20 cellular contexts compared by ENCODE assay signal in genomic region chr4:60384475-60384874, GRCh38.
A peak's percentile ranks its signal among the peaks of the same experiment; 100 is the strongest.
DNase-seq lines count a peak whose midpoint lies in the region; ATAC-seq and TF ChIP-seq lines count a peak whose summit lies in the region.
"Had no signal": no experiment of that assay in that cellular context is flagged by ENCODE, and none has a peak within 500 bp of the region (broad histone marks: within the 10 kb centered on the region; RNA-seq: fewer than 3 reads in every experiment).

No MANE protein-coding gene starts in this region.

- H3K9me3 Mint-ChIP-seq in activated naive CD4-positive, alpha-beta T cell treated with anti-CD3 and anti-CD28 coated beads, Interleukin-2, amount 10 ng/mL, durations not matched to agents 7 days and 5 days = peaks cover 12% of the 10 kb centered on the region

- H3K27me3 ChIP-seq in Karpas-422 (ENCODE audit: low read length) = no peaks in the 10 kb centered on the region
- H3K27me3 ChIP-seq: BLaER1 had no signal

- DNase-seq in Karpas-422 (peak; percentile 59), putamen (ENCODE audit: low spot score) (peak; percentile 42), dedifferentiated amniotic fluid mesenchymal stem cell (ENCODE audit: extremely low spot score) (no peak)
- no peak for DNase-seq in activated naive CD4-positive, alpha-beta T cell treated with anti-CD3 and anti-CD28 coated beads, Interleukin-2, amount 10 ng/mL, durations not matched to agents 7 days and 5 days
- DNase-seq: Caco-2; CD4-positive, CD25-positive, alpha-beta regulatory T cell; CD8-positive, alpha-beta T cell; DMS153; DND-41; EL; GDM1; GM23248; H7; HCEC 1CT had no signal

- H3K79me2 ChIP-seq in Karpas-422 (ENCODE audit: low read length) = no peaks in the 10 kb centered on the region

- H3K4me3 Mint-ChIP-seq in activated naive CD4-positive, alpha-beta T cell treated with anti-CD3 and anti-CD28 coated beads, Interleukin-2, amount 10 ng/mL, durations not matched to agents 7 days and 5 days = no peak overlapping the region
- H3K4me3 Mint-ChIP-seq: B cell; CD4-positive, CD25-positive, alpha-beta regulatory T cell; CD8-positive, alpha-beta T cell had no signal

- CTCF ChIA-PET in activated naive CD4-positive, alpha-beta T cell treated with anti-CD3 and anti-CD28 coated beads, Interleukin-2, amount 10 ng/mL, durations not matched to agents 7 days and 5 days (lab: Charles Lee) = no interaction called here

- H3K9me2 ChIP-seq in Karpas-422 (replicated peaks; ENCODE audit: insufficient read depth, low read length) = no peaks in the 10 kb centered on the region

- H3K9me3 ChIP-seq in Karpas-422 (ENCODE audit: low read length) = peaks cover 26% of the 10 kb centered on the region
- H3K9me3 ChIP-seq: BLaER1 had no signal

- H3K27me3 Mint-ChIP-seq in activated naive CD4-positive, alpha-beta T cell treated with anti-CD3 and anti-CD28 coated beads, Interleukin-2, amount 10 ng/mL, durations not matched to agents 7 days and 5 days = no peaks in the 10 kb centered on the region
- H3K27me3 Mint-ChIP-seq: B cell; CD4-positive, CD25-positive, alpha-beta regulatory T cell had no signal

- no peak for TF ChIP-seq CTCF in VCaP (conservative IDR thresholded peaks at IDR 0.05)

- no peaks in the 10 kb centered on the region for H3K36me3 ChIP-seq in Karpas-422 (ENCODE audit: insufficient read depth, low read length)
- H3K36me3 ChIP-seq: BLaER1 had no signal

- no peaks in the 10 kb centered on the region for H4K20me1 ChIP-seq in Karpas-422 (ENCODE audit: insufficient read depth, low read depth, low read length)
- H4K20me1 ChIP-seq: BLaER1 had no signal

- no peaks in the 10 kb centered on the region for H3K4me1 Mint-ChIP-seq in activated naive CD4-positive, alpha-beta T cell treated with anti-CD3 and anti-CD28 coated beads, Interleukin-2, amount 10 ng/mL, durations not matched to agents 7 days and 5 days
- H3K4me1 Mint-ChIP-seq: B cell; CD4-positive, CD25-positive, alpha-beta regulatory T cell had no signal

- H3K36me3 Mint-ChIP-seq in activated naive CD4-positive, alpha-beta T cell treated with anti-CD3 and anti-CD28 coated beads, Interleukin-2, amount 10 ng/mL, durations not matched to agents 7 days and 5 days = no peaks in the 10 kb centered on the region
- H3K36me3 Mint-ChIP-seq: CD4-positive, CD25-positive, alpha-beta regulatory T cell; CD8-positive, alpha-beta T cell had no signal

- peaks cover 10% of the 10 kb centered on the region for H3K4me1 ChIP-seq in Karpas-422 (ENCODE audit: low read length)
- H3K4me1 ChIP-seq: BLaER1, Caco-2 had no signal

- H3K27ac ChIP-seq in Karpas-422 (ENCODE audit: low read length) = peak overlapping the region; percentile 71
- H3K27ac ChIP-seq in VCaP = peak overlapping the region; percentile 56; the same call in 1 of the 2 replicates
- H3K27ac ChIP-seq: BLaER1, C4-2B, GM23248 had no signal

- ATAC-seq in HG03342 (IDR thresholded peaks at IDR 0.05; ENCODE audit: unreplicated experiment) = no peak
- ATAC-seq: CD8-positive, alpha-beta T cell; GM12878 had no signal

- no peak overlapping the region for H3K27ac Mint-ChIP-seq in activated naive CD4-positive, alpha-beta T cell treated with anti-CD3 and anti-CD28 coated beads, Interleukin-2, amount 10 ng/mL, durations not matched to agents 7 days and 5 days
- H3K27ac Mint-ChIP-seq: B cell; CD4-positive, CD25-positive, alpha-beta regulatory T cell; CD8-positive, alpha-beta T cell had no signal

- H3K9ac ChIP-seq in Karpas-422 (ENCODE audit: low read length) = no peak overlapping the region
- H3K9ac ChIP-seq: BLaER1, GM23248 had no signal

- H3K4me2 ChIP-seq in Karpas-422 (ENCODE audit: low read depth, low read length, poor library complexity, severe bottlenecking) = peak overlapping the region; percentile 29
- H3K4me2 ChIP-seq: BLaER1 had no signal

- no peak overlapping the region for H2AFZ ChIP-seq in Karpas-422 (ENCODE audit: low read length)
- H2AFZ ChIP-seq: GM23248 had no signal

- H3K4me3 ChIP-seq in Karpas-422 (ENCODE audit: low read length) = no peak overlapping the region
- H3K4me3 ChIP-seq: BLaER1, GM12878, GM23248 had no signal

Comparison
In these comparisons a context has a peak if more than half of its experiments do, and no peak if none do; other contexts are left out.
1. DNase-seq: peak in Karpas-422 (single experiment) and putamen (single experiment); none in activated naive CD4-positive, alpha-beta T cell treated with anti-CD3 and anti-CD28 coated beads, Interleukin-2, amount 10 ng/mL, durations not matched to agents 7 days and 5 days (single experiment) and dedifferentiated amniotic fluid mesenchymal stem cell (single experiment).